ENCODE assay signal across 32 cellular contexts in genomic region chr13:106657104-106657503, GRCh38.
"Had no signal": no experiment of that assay in that cellular context is flagged by ENCODE, and none has a peak within 500 bp of the region (broad histone marks: within the 10 kb centered on the region; RNA-seq: fewer than 3 reads in every experiment).

No MANE protein-coding gene starts in this region.

- H3K36me3 ChIP-seq: adrenal gland, breast epithelium, Peyer's patch, SJSA1 had no signal

- H3K9ac ChIP-seq: KMS-11 had no signal

- DNase-seq: activated CD4-positive, alpha-beta memory T cell treated with anti-CD3 and anti-CD28 coated beads for 36 hours; activated CD4-positive, alpha-beta T cell treated with anti-CD3 and anti-CD28 coated beads, Interleukin-2, amount 50 U/mL, for 1 hour; activated CD8-positive, alpha-beta memory T cell treated with anti-CD3 and anti-CD28 coated beads, Interleukin-2, amount 50 U/mL, for 4 hours; activated gamma-delta T cell treated with Interleukin-2 at 50 U/mL for 16 hours; activated naive CD4-positive, alpha-beta T cell treated with anti-CD3 and anti-CD28 coated beads for 36 hours; activated T-cell treated with anti-CD3 and anti-CD28 coated beads for 4 hours; activated T-cell treated with anti-CD3 and anti-CD28 coated beads, Interleukin-2, amount 50 U/mL, for 4 hours; adrenal gland; body of pancreas; MM.1S; NCI-H1092; NCI-H1417; NCI-H146; NCI-H187; NCI-H2029 treated with DMSO at 0.1 percent for 48 hours; NCI-H2107; NCI-H2171; NCI-H510A; NCI-H526; NCI-H748 treated with DMSO at 0.1 percent for 48 hours; NK-92 treated with Interleukin-12 subunit alpha and Interleukin-12 subunit beta, amount 100 ng/mL, for 24 hours; PC-3; Peyer's patch; RPMI8226; SHP77 treated with DMSO at 0.1 percent for 48 hours had no signal

- H3K4me1 ChIP-seq: adrenal gland, body of pancreas, breast epithelium, Peyer's patch, SJSA1 had no signal

- H3K4me3 ChIP-seq: adrenal gland, body of pancreas, breast epithelium, Peyer's patch, SJSA1 had no signal

- H3K9me3 Mint-ChIP-seq: activated CD4-positive, alpha-beta memory T cell treated with anti-CD3 and anti-CD28 coated beads for 36 hours; activated naive CD4-positive, alpha-beta T cell treated with anti-CD3 and anti-CD28 coated beads for 36 hours; activated naive CD4-positive, alpha-beta T cell treated with anti-CD3 and anti-CD28 coated beads, Interleukin-2, amount 50 U/mL, for 72 hours; activated T-cell treated with anti-CD3 and anti-CD28 coated beads, Interleukin-2, amount 50 U/mL, for 4 hours; activated T-helper 1 cell treated with anti-CD3 and anti-CD28 coated beads, Interleukin-12 subunit alpha, Interleukin-12 subunit beta, Interleukin-2, Interleukin-4 antibody, amounts not matched to agents 30 ng/mL and 10 ng/mL and 1 ng/mL, durations not matched to agents 14 hours and 24 hours and 36 hours; T-helper 1 cell treated with Interleukin-12 subunit alpha and Interleukin-12 subunit beta and Interleukin-4 antibody, amounts not matched to agents 30 μg/mL and 1 μg/mL, for 36 hours; T-helper 2 cell treated with Interferon-gamma antibody and Interleukin-4, amounts not matched to agents 5 μg/mL and 100 μg/mL, for 36 hours had no signal

- H3K4me3 Mint-ChIP-seq: activated CD4-positive, alpha-beta memory T cell treated with anti-CD3 and anti-CD28 coated beads for 36 hours; activated naive CD4-positive, alpha-beta T cell treated with anti-CD3 and anti-CD28 coated beads for 36 hours; activated T-cell treated with anti-CD3 and anti-CD28 coated beads, Interleukin-2, amount 50 U/mL, for 4 hours; activated T-helper 1 cell treated with anti-CD3 and anti-CD28 coated beads, Interleukin-12 subunit alpha, Interleukin-12 subunit beta, Interleukin-2, Interleukin-4 antibody, amounts not matched to agents 30 ng/mL and 10 ng/mL and 1 ng/mL, durations not matched to agents 14 hours and 24 hours and 36 hours; T-helper 1 cell treated with Interleukin-12 subunit alpha and Interleukin-12 subunit beta and Interleukin-4 antibody, amounts not matched to agents 30 μg/mL and 1 μg/mL, for 36 hours; T-helper 2 cell treated with Interferon-gamma antibody and Interleukin-4, amounts not matched to agents 5 μg/mL and 100 μg/mL, for 36 hours had no signal

- H3K27ac Mint-ChIP-seq: activated CD4-positive, alpha-beta memory T cell treated with anti-CD3 and anti-CD28 coated beads for 36 hours; activated naive CD4-positive, alpha-beta T cell treated with anti-CD3 and anti-CD28 coated beads for 36 hours; activated naive CD4-positive, alpha-beta T cell treated with anti-CD3 and anti-CD28 coated beads, Interleukin-2, amount 50 U/mL, for 72 hours; activated T-helper 1 cell treated with anti-CD3 and anti-CD28 coated beads, Interleukin-12 subunit alpha, Interleukin-12 subunit beta, Interleukin-2, Interleukin-4 antibody, amounts not matched to agents 30 ng/mL and 10 ng/mL and 1 ng/mL, durations not matched to agents 14 hours and 24 hours and 36 hours; T-helper 1 cell treated with Interleukin-12 subunit alpha and Interleukin-12 subunit beta and Interleukin-4 antibody, amounts not matched to agents 30 μg/mL and 1 μg/mL, for 36 hours; T-helper 2 cell treated with Interferon-gamma antibody and Interleukin-4, amounts not matched to agents 5 μg/mL and 100 μg/mL, for 36 hours had no signal

- H3K4me2 ChIP-seq: KMS-11 had no signal

- H3K27me3 ChIP-seq: adrenal gland, body of pancreas, breast epithelium, Peyer's patch, SJSA1 had no signal

- H3K36me3 Mint-ChIP-seq: activated CD4-positive, alpha-beta memory T cell treated with anti-CD3 and anti-CD28 coated beads for 36 hours; activated naive CD4-positive, alpha-beta T cell treated with anti-CD3 and anti-CD28 coated beads, Interleukin-2, amount 50 U/mL, for 72 hours had no signal

- ATAC-seq: activated naive CD4-positive, alpha-beta T cell treated with anti-CD3 and anti-CD28 coated beads, Interleukin-2, amount 50 U/mL, for 72 hours; activated T-cell treated with anti-CD3 and anti-CD28 coated beads, Interleukin-2, amount 50 U/mL, for 4 hours; body of pancreas; PC-3 had no signal

- H3K27ac ChIP-seq: adrenal gland, body of pancreas, breast epithelium, KMS-11, Peyer's patch, SJSA1 had no signal

- H3K9me3 ChIP-seq: adrenal gland, body of pancreas, breast epithelium, Peyer's patch, SJSA1 had no signal
